In genomic region chr19:48807590-48808308, GRCh38 we compare ENCODE assay signal across 13 cellular contexts. TPM values are rescaled to one million over a fixed set of nuclear protein-coding genes. Genes with fewer than 3 reads are reported as not detected.
DNase-seq lines count a peak whose midpoint lies in the region; ATAC-seq and TF ChIP-seq lines count a peak whose summit lies in the region.
"Had no signal": no experiment of that assay in that cellular context is flagged by ENCODE, and none has a peak within 500 bp of the region (broad histone marks: within the 10 kb centered on the region; RNA-seq: fewer than 3 reads in every experiment).

No MANE protein-coding gene starts in this region.

- no peak overlapping the region for H3K4me3 ChIP-seq in SK-N-SH (ENCODE audit: low read depth in 2 of 2, low read length in 1 of 2)
- H3K4me3 ChIP-seq: left lung, SK-N-MC, smooth muscle cell had no signal

- no peaks in the 10 kb centered on the region for H4K20me1 ChIP-seq in SK-N-SH (ENCODE audit: insufficient read depth)

- no peak overlapping the region for H2AFZ ChIP-seq in SK-N-SH (ENCODE audit: low read depth)

- H3K27me3 ChIP-seq in SK-N-SH (ENCODE audit: insufficient read depth): no peaks in the 10 kb centered on the region

- no peaks in the 10 kb centered on the region for H3K9me2 ChIP-seq in SK-N-SH

- ATAC-seq in SK-N-SH treated with all-trans-retinoic acid at 6 μM for 48 hours (no peak), GM21737 (IDR thresholded peaks at IDR 0.05; ENCODE audit: unreplicated experiment) (no peak)
- ATAC-seq: left lung had no signal

- WGBS in SK-N-SH (ENCODE audit: low lambda C conversion rate): 94% methylated on average over 13 of the region's 13 CpGs

- TF ChIP-seq RAD21 in SK-N-SH (IDR thresholded peaks at IDR 0.05; ENCODE audit: low read length): no peak

- peaks cover 21% of the 10 kb centered on the region for H3K4me1 Mint-ChIP-seq in chondrocyte (ENCODE audit: low read depth)
- peaks cover 36% of the 10 kb centered on the region for H3K4me1 Mint-ChIP-seq in progenitor cell of endocrine pancreas (ENCODE audit: low read depth)
- H3K4me1 Mint-ChIP-seq in activated CD4-positive, alpha-beta memory T cell treated with anti-CD3 and anti-CD28 coated beads for 36 hours (ENCODE audit: low read depth): peaks cover 17% of the 10 kb centered on the region

- H3K27me3 Mint-ChIP-seq in chondrocyte (ENCODE audit: low read depth) (no peaks in the 10 kb centered on the region), progenitor cell of endocrine pancreas (no peaks in the 10 kb centered on the region)
- H3K27me3 Mint-ChIP-seq in activated CD4-positive, alpha-beta memory T cell treated with anti-CD3 and anti-CD28 coated beads for 36 hours: no peaks in the 10 kb centered on the region
- H3K27me3 Mint-ChIP-seq: stimulated activated naive CD8-positive, alpha-beta T cell treated with anti-CD3 and anti-CD28 coated beads, Interleukin-15, Interleukin-2, amounts not matched to agents 100 ng/mL and 50 ng/mL, for 24 hours had no signal

- TF ChIP-seq CTCF in SK-N-SH (IDR thresholded peaks at IDR 0.05) (no peak), chondrocyte (IDR thresholded peaks at IDR 0.05) (no peak), progenitor cell of endocrine pancreas (IDR thresholded peaks at IDR 0.05; ENCODE audit: unreplicated experiment) (no peak)

- no peaks in the 10 kb centered on the region for H3K79me2 ChIP-seq in SK-N-SH (ENCODE audit: insufficient read depth)

- no peak for TF ChIP-seq EP300 in SK-N-SH (IDR thresholded peaks at IDR 0.05; ENCODE audit: borderline replicate concordance in 1 of 2, low read depth in 1 of 2, low read length in 1 of 2)

- DNase-seq in SK-N-SH (peak; percentile 20), chondrocyte (ENCODE audit: low spot score) (no peak), progenitor cell of endocrine pancreas (ENCODE audit: low spot score, unreplicated experiment) (no peak)
- no peak for DNase-seq in activated CD4-positive, alpha-beta memory T cell treated with anti-CD3 and anti-CD28 coated beads for 36 hours
- DNase-seq: 8988T, left lung, NCI-H2107 had no signal

- POLR2A ChIA-PET in SK-N-SH (lab: Yijun Ruan, JAX): no interaction called here
- POLR2A ChIA-PET in activated CD4-positive, alpha-beta memory T cell treated with anti-CD3 and anti-CD28 coated beads for 36 hours (lab: Charles Lee): interaction anchor here (1.1 kb wide), 1 partner anchor 64 kb away, joined by 4 read pairs; the partner anchor contains the start of gene PPP1R15A

- H3K36me3 Mint-ChIP-seq in chondrocyte (ENCODE audit: low read depth): no peaks in the 10 kb centered on the region
- H3K36me3 Mint-ChIP-seq in progenitor cell of endocrine pancreas (ENCODE audit: insufficient read depth): no peaks in the 10 kb centered on the region
- no peaks in the 10 kb centered on the region for H3K36me3 Mint-ChIP-seq in activated CD4-positive, alpha-beta memory T cell treated with anti-CD3 and anti-CD28 coated beads for 36 hours

- no peak overlapping the region for H3K27ac ChIP-seq in SK-N-SH (ENCODE audit: low read depth in 2 of 2, low read length in 1 of 2)
- H3K27ac ChIP-seq: epithelial cell of prostate, left lung had no signal

- H3F3A ChIP-seq in SK-N-SH (replicated peaks; ENCODE audit: insufficient read depth): peaks cover 4% of the 10 kb centered on the region

- peaks cover 0 to 12% of the 10 kb centered on the region in 2 experiments; a peak in 2 of 4 replicates for H3K4me1 ChIP-seq in SK-N-SH (ENCODE audit: control insufficient read depth in 1 of 2, insufficient read depth in 2 of 2, low read depth in 1 of 2, low read length in 1 of 2)

- H3K9me3 ChIP-seq in SK-N-SH: no peaks in the 10 kb centered on the region
- H3K9me3 ChIP-seq: left lung had no signal

- H3K9me3 Mint-ChIP-seq in chondrocyte (ENCODE audit: low read depth) (no peaks in the 10 kb centered on the region), progenitor cell of endocrine pancreas (ENCODE audit: low read depth) (no peaks in the 10 kb centered on the region)
- no peaks in the 10 kb centered on the region for H3K9me3 Mint-ChIP-seq in activated CD4-positive, alpha-beta memory T cell treated with anti-CD3 and anti-CD28 coated beads for 36 hours
- H3K9me3 Mint-ChIP-seq: stimulated activated naive CD8-positive, alpha-beta T cell treated with anti-CD3 and anti-CD28 coated beads, Interleukin-15, Interleukin-2, amounts not matched to agents 100 ng/mL and 50 ng/mL, for 24 hours had no signal

- intact Hi-C loops in activated CD4-positive, alpha-beta memory T cell treated with anti-CD3 and anti-CD28 coated beads for 36 hours (cut with micrococcal nuclease): no loop called here

- H3K27ac Mint-ChIP-seq in chondrocyte (ENCODE audit: unreplicated experiment) (peak overlapping the region; percentile 28), progenitor cell of endocrine pancreas (peak overlapping the region; percentile 97)
- H3K27ac Mint-ChIP-seq in activated CD4-positive, alpha-beta memory T cell treated with anti-CD3 and anti-CD28 coated beads for 36 hours: no peak overlapping the region
- H3K27ac Mint-ChIP-seq: stimulated activated naive CD8-positive, alpha-beta T cell treated with anti-CD3 and anti-CD28 coated beads, Interleukin-15, Interleukin-2, amounts not matched to agents 100 ng/mL and 50 ng/mL, for 24 hours had no signal

- CTCF ChIA-PET in SK-N-SH (lab: Yijun Ruan, JAX): interaction anchor here (0.8 to 6.9 kb wide), 6 partner anchors 12 to 35 kb away, joined by 3 to 59 read pairs (median 4); partner anchors contain the start of gene HSD17B14
- CTCF ChIA-PET in activated CD4-positive, alpha-beta memory T cell treated with anti-CD3 and anti-CD28 coated beads for 36 hours (lab: Charles Lee): interaction anchor here (0.8 to 3.9 kb wide), 5 partner anchors 12 to 186 kb away, joined by 3 to 24 read pairs (median 11); partner anchors contain the start of gene RUVBL2

- no peak overlapping the region for H3K4me3 Mint-ChIP-seq in chondrocyte (ENCODE audit: unreplicated experiment)
- H3K4me3 Mint-ChIP-seq in progenitor cell of endocrine pancreas (ENCODE audit: low read depth): peak overlapping the region; percentile 58
- no peak overlapping the region for H3K4me3 Mint-ChIP-seq in activated CD4-positive, alpha-beta memory T cell treated with anti-CD3 and anti-CD28 coated beads for 36 hours
- H3K4me3 Mint-ChIP-seq: stimulated activated naive CD8-positive, alpha-beta T cell treated with anti-CD3 and anti-CD28 coated beads, Interleukin-15, Interleukin-2, amounts not matched to agents 100 ng/mL and 50 ng/mL, for 24 hours had no signal

- H3K9ac ChIP-seq in SK-N-SH: no peak overlapping the region

- no peak overlapping the region for H3K4me2 ChIP-seq in SK-N-SH
- H3K4me2 ChIP-seq: smooth muscle cell had no signal

- peaks cover 0 to 2% of the 10 kb centered on the region in 2 experiments for H3K36me3 ChIP-seq in SK-N-SH (replicated peaks in 1 of 2; ENCODE audit: control insufficient read depth in 1 of 2, insufficient read depth in 2 of 2, low read length in 1 of 2)

TF ChIP-seq in SK-N-SH, 30 proteins besides CTCF, POLR2A, EP300 and RAD21:
- TF ChIP-seq USF1 (IDR thresholded peaks at IDR 0.05; ENCODE audit: borderline replicate concordance, low read depth): no peak
- TF ChIP-seq RFX5 (IDR thresholded peaks at IDR 0.05; ENCODE audit: low read length): no peak

TF ChIP-seq in SK-N-SH treated with all-trans-retinoic acid at 6 μM for 48 hours, 23 proteins besides CTCF, POLR2A, EP300 and RAD21:
- no peak for TF ChIP-seq ZNF8 (CRISPR knock-in tag; IDR thresholded peaks at IDR 0.05)
- no peak for TF ChIP-seq OSR1 (CRISPR knock-in tag; IDR thresholded peaks at IDR 0.05)
TF ChIP-seq in SK-N-SH treated with all-trans-retinoic acid at 6 μM for 48 hours: peak in this region for 0.

RNA-seq across cellular contexts. Expression of gene BCAT2, which starts 3.1 kb away (rescaled TPM):
- 70.6 and 71.6 TPM in 2 replicates for polyA plus RNA-seq in SK-N-SH (2012; rRNA removed)
- polyA plus RNA-seq in SK-N-SH (2012; cell fraction: cytosol; rRNA removed): 28.7 and 41.1 TPM in 2 replicates
- polyA plus RNA-seq in SK-N-SH (2012; cell fraction: nucleus; rRNA removed): 134 and 143 TPM in 2 replicates
- 30.9 to 42.2 TPM (median 41.4 TPM) in 3 replicates for total RNA-seq in chondrocyte
- 61.0 and 70.0 TPM in 2 replicates for total RNA-seq in progenitor cell of endocrine pancreas
- 10 to 100 TPM; 59.8 to 61.5 TPM for total RNA-seq in activated CD4-positive, alpha-beta memory T cell treated with anti-CD3 and anti-CD28 coated beads for 36 hours

RNA-seq across cellular contexts. Expression of gene HSD17B14, which starts 28.5 kb away (rescaled TPM):
- polyA plus RNA-seq in SK-N-SH (2012; rRNA removed): 27.9 and 29.7 TPM in 2 replicates
- polyA plus RNA-seq in SK-N-SH (2012; cell fraction: cytosol; rRNA removed): 15.9 and 18.2 TPM in 2 replicates
- 48.3 and 48.4 TPM in 2 replicates for polyA plus RNA-seq in SK-N-SH (2012; cell fraction: nucleus; rRNA removed)
- total RNA-seq in chondrocyte (11.4 to 13.6 TPM (median 13.5 TPM) in 3 replicates), progenitor cell of endocrine pancreas (20.5 and 22.1 TPM in 2 replicates)
- under 1 TPM in 1 of 2 experiments, not detected in 1; 0.31 TPM for total RNA-seq in activated CD4-positive, alpha-beta memory T cell treated with anti-CD3 and anti-CD28 coated beads for 36 hours

RNA-seq across cellular contexts. Expression of gene FGF21, which starts 52.4 kb away (rescaled TPM):
- polyA plus RNA-seq in SK-N-SH (2012; rRNA removed): not detected in 2 replicates
- not detected in 2 replicates for polyA plus RNA-seq in SK-N-SH (2012; cell fraction: cytosol; rRNA removed)
- not detected in 2 replicates for polyA plus RNA-seq in SK-N-SH (2012; cell fraction: nucleus; rRNA removed)
- total RNA-seq in chondrocyte: not detected in 3 replicates
- total RNA-seq in progenitor cell of endocrine pancreas: not detected in 2 replicates
- not detected for total RNA-seq in activated CD4-positive, alpha-beta memory T cell treated with anti-CD3 and anti-CD28 coated beads for 36 hours
- total RNA-seq: left lung, smooth muscle cell had no signal
- polyA plus RNA-seq: smooth muscle cell had no signal

RNA-seq across cellular contexts. Expression of gene FUT1, which starts 55.3 kb away (rescaled TPM):
- polyA plus RNA-seq in SK-N-SH (2012; rRNA removed): 0.03 and 0.08 TPM in 2 replicates
- 0.07 and 0.12 TPM in 2 replicates for polyA plus RNA-seq in SK-N-SH (2012; cell fraction: cytosol; rRNA removed)
- 0.04 and 0.07 TPM in 2 replicates for polyA plus RNA-seq in SK-N-SH (2012; cell fraction: nucleus; rRNA removed)
- total RNA-seq in chondrocyte: 0.44 to 0.52 TPM in 2 of 3 replicates, not detected in the other
- 5.4 and 6.9 TPM in 2 replicates for total RNA-seq in progenitor cell of endocrine pancreas
- under 1 TPM; 0.36 to 0.40 TPM for total RNA-seq in activated CD4-positive, alpha-beta memory T cell treated with anti-CD3 and anti-CD28 coated beads for 36 hours
